ENCODE assay signal across 8 cellular contexts in genomic region chr15:40092416-40093223, GRCh38. TPM values are rescaled to one million over a fixed set of nuclear protein-coding genes. Genes with fewer than 3 reads are reported as not detected.
DNase-seq lines count a peak whose midpoint lies in the region; ATAC-seq and TF ChIP-seq lines count a peak whose summit lies in the region.

No MANE protein-coding gene starts in this region.

- H3K27ac Mint-ChIP-seq in activated naive CD4-positive, alpha-beta T cell treated with anti-CD3 and anti-CD28 coated beads for 36 hours: no peak overlapping the region

- CTCF ChIA-PET in activated naive CD4-positive, alpha-beta T cell treated with anti-CD3 and anti-CD28 coated beads for 36 hours (lab: Charles Lee): interaction anchor here (0.6 to 14.7 kb wide), 4 partner anchors 12 to 47 kb away, joined by 3 to 189 read pairs (median 3); partner anchors contain the start of gene BMF

- no peaks in the 10 kb centered on the region for H3K27me3 ChIP-seq in tibial nerve

- H3K9me3 Mint-ChIP-seq in activated naive CD4-positive, alpha-beta T cell treated with anti-CD3 and anti-CD28 coated beads for 36 hours: no peaks in the 10 kb centered on the region

- no peak overlapping the region for H3K4me3 ChIP-seq in tibial nerve

- H3K4me3 Mint-ChIP-seq in activated naive CD4-positive, alpha-beta T cell treated with anti-CD3 and anti-CD28 coated beads for 36 hours: no peak overlapping the region

- H3K27ac ChIP-seq in VCaP (peak overlapping the region; percentile 51), tibial nerve (peak overlapping the region; percentile 9 to 96 (median 82))

- H3K36me3 Mint-ChIP-seq in activated naive CD4-positive, alpha-beta T cell treated with anti-CD3 and anti-CD28 coated beads for 36 hours (ENCODE audit: low read depth): no peaks in the 10 kb centered on the region

- TF ChIP-seq CTCF in VCaP (conservative IDR thresholded peaks at IDR 0.05): no peak
- no peak for TF ChIP-seq CTCF in tibial nerve (IDR thresholded peaks at IDR 0.05)

- no peaks in the 10 kb centered on the region for H3K36me3 ChIP-seq in tibial nerve

- no peak for TF ChIP-seq POLR2A in tibial nerve (IDR thresholded peaks at IDR 0.05)

- no peaks in the 10 kb centered on the region for H3K27me3 Mint-ChIP-seq in activated naive CD4-positive, alpha-beta T cell treated with anti-CD3 and anti-CD28 coated beads for 36 hours (ENCODE audit: low read depth)

- peaks cover 28% of the 10 kb centered on the region for H3K4me1 Mint-ChIP-seq in activated naive CD4-positive, alpha-beta T cell treated with anti-CD3 and anti-CD28 coated beads for 36 hours (ENCODE audit: low read depth)

- peaks cover 0 to 89% (median 73%) of the 10 kb centered on the region in 4 donors for H3K4me1 ChIP-seq in tibial nerve

- peak; percentile 78 for DNase-seq in AG08395 (ENCODE audit: low spot score)
- peak; percentile 87 for DNase-seq in NCI-H1105 treated with DMSO at 0.1 percent for 48 hours (lab: John Stamatoyannopoulos, UW)
- peak; percentile 65 to 85 for DNase-seq in left colon
- peak in 1 of 2 donors; percentile 54 for DNase-seq in tibial nerve (ENCODE audit: low spot score in 2 of 2)
- no peak for DNase-seq in HuH-7.5 (ENCODE audit: low spot score)
- no peak for DNase-seq in activated naive CD4-positive, alpha-beta T cell treated with anti-CD3 and anti-CD28 coated beads for 36 hours

- H3K9me3 ChIP-seq in tibial nerve: no peaks in the 10 kb centered on the region

- peak in 1 of 2 donors; percentile 35 for TF ChIP-seq EP300 in tibial nerve (IDR thresholded peaks at IDR 0.05)

- ATAC-seq in left colon (peak; percentile 80), HG02970 (IDR thresholded peaks at IDR 0.05; ENCODE audit: low FRiP score, unreplicated experiment) (no peak)

- 26 to 37% methylated on average over 12 of the region's 12 CpGs for WGBS in tibial nerve, 2 donors

- intact Hi-C loops in left colon (cut with DNase I, micrococcal nuclease): no loop called here
- intact Hi-C loops in activated naive CD4-positive, alpha-beta T cell treated with anti-CD3 and anti-CD28 coated beads for 36 hours (cut with micrococcal nuclease): no loop called here

RNA-seq across cellular contexts. Expression of gene BMF, which starts 16.1 kb away (rescaled TPM):
- total RNA-seq in left colon (10 to 100 TPM in 1 of 2 donors, 1 to 10 TPM in 1; 7.0 to 25.4 TPM), tibial nerve (1 to 10 TPM; 2.7 to 6.3 (median 4.2) TPM)
- total RNA-seq in activated naive CD4-positive, alpha-beta T cell treated with anti-CD3 and anti-CD28 coated beads for 36 hours: 10 to 100 TPM in 1 of 2 experiments, 1 to 10 TPM in 1; 9.4 to 10.3 TPM

RNA-seq across cellular contexts. Expression of gene SRP14, which starts 53.6 kb away (rescaled TPM):
- total RNA-seq in left colon (100 to 1,000 TPM; 144 to 153 TPM), tibial nerve (100 to 1,000 TPM; 194 to 357 (median 229) TPM)
- total RNA-seq in activated naive CD4-positive, alpha-beta T cell treated with anti-CD3 and anti-CD28 coated beads for 36 hours: 100 to 1,000 TPM; 185 to 198 TPM

Comparison
In these comparisons a context has a peak if more than half of its experiments do, and no peak if none do; other contexts are left out.
1. DNase-seq: peak in AG08395 (single experiment), NCI-H1105 treated with DMSO at 0.1 percent for 48 hours (single experiment) and left colon (2 of 2); none in HuH-7.5 (single experiment) and activated naive CD4-positive, alpha-beta T cell treated with anti-CD3 and anti-CD28 coated beads for 36 hours (single experiment).